ENCODE assay signal across 2 cellular contexts in genomic region chr19:28864577-28865042, GRCh38.
TF ChIP-seq lines count a peak whose summit lies in the region.

No MANE protein-coding gene starts in this region.

TF ChIP-seq in A549, 52 proteins besides CTCF, POLR2A, EP300 and RAD21 (continued from another document):
- no peak for TF ChIP-seq RNF2 (IDR thresholded peaks at IDR 0.05; ENCODE audit: borderline replicate concordance, low read depth)
- TF ChIP-seq JUN (IDR thresholded peaks at IDR 0.05): no peak
- TF ChIP-seq SMC3 (IDR thresholded peaks at IDR 0.05): no peak
- TF ChIP-seq, protein P1, sequence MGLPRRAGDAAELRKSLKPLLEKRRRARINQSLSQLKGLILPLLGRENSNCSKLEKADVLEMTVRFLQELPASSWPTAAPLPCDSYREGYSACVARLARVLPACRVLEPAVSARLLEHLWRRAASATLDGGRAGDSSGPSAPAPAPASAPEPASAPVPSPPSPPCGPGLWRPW (IDR thresholded peaks at IDR 0.05): no peak
- TF ChIP-seq, protein P2, sequence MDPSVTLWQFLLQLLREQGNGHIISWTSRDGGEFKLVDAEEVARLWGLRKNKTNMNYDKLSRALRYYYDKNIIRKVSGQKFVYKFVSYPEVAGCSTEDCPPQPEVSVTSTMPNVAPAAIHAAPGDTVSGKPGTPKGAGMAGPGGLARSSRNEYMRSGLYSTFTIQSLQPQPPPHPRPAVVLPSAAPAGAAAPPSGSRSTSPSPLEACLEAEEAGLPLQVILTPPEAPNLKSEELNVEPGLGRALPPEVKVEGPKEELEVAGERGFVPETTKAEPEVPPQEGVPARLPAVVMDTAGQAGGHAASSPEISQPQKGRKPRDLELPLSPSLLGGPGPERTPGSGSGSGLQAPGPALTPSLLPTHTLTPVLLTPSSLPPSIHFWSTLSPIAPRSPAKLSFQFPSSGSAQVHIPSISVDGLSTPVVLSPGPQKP (IDR thresholded peaks at IDR 0.05; ENCODE audit: low read depth, low read length): no peak
- no peak for TF ChIP-seq ZSCAN20 (CRISPR knock-in tag; IDR thresholded peaks at IDR 0.05)
- TF ChIP-seq FOSL2 (IDR thresholded peaks at IDR 0.05): no peak
- no peak for TF ChIP-seq FOSL2 (CRISPR knock-in tag; IDR thresholded peaks at IDR 0.05)
- TF ChIP-seq E2F6 (IDR thresholded peaks at IDR 0.05; ENCODE audit: borderline replicate concordance, low read depth): no peak
- TF ChIP-seq JUNB (IDR thresholded peaks at IDR 0.05): no peak
- no peak for TF ChIP-seq MYC (IDR thresholded peaks at IDR 0.05; ENCODE audit: borderline replicate concordance, low read length)

TF ChIP-seq in GM23338, 12 proteins besides CTCF, POLR2A, EP300 and RAD21 (continued from another document):
- TF ChIP-seq ZNF462 (CRISPR knock-in tag; IDR thresholded peaks at IDR 0.05): no peak
- no peak for TF ChIP-seq POLR2AphosphoS5 (IDR thresholded peaks at IDR 0.05; ENCODE audit: low read depth)
- TF ChIP-seq, protein P3, sequence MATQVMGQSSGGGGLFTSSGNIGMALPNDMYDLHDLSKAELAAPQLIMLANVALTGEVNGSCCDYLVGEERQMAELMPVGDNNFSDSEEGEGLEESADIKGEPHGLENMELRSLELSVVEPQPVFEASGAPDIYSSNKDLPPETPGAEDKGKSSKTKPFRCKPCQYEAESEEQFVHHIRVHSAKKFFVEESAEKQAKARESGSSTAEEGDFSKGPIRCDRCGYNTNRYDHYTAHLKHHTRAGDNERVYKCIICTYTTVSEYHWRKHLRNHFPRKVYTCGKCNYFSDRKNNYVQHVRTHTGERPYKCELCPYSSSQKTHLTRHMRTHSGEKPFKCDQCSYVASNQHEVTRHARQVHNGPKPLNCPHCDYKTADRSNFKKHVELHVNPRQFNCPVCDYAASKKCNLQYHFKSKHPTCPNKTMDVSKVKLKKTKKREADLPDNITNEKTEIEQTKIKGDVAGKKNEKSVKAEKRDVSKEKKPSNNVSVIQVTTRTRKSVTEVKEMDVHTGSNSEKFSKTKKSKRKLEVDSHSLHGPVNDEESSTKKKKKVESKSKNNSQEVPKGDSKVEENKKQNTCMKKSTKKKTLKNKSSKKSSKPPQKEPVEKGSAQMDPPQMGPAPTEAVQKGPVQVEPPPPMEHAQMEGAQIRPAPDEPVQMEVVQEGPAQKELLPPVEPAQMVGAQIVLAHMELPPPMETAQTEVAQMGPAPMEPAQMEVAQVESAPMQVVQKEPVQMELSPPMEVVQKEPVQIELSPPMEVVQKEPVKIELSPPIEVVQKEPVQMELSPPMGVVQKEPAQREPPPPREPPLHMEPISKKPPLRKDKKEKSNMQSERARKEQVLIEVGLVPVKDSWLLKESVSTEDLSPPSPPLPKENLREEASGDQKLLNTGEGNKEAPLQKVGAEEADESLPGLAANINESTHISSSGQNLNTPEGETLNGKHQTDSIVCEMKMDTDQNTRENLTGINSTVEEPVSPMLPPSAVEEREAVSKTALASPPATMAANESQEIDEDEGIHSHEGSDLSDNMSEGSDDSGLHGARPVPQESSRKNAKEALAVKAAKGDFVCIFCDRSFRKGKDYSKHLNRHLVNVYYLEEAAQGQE (IDR thresholded peaks at IDR 0.05; ENCODE audit: unreplicated experiment): no peak
- no peak for TF ChIP-seq EZH2 (IDR thresholded peaks at IDR 0.05; ENCODE audit: low read depth, unreplicated experiment)
- TF ChIP-seq ZNF114 (CRISPR knock-in tag; IDR thresholded peaks at IDR 0.05): no peak
- TF ChIP-seq ETS1 (IDR thresholded peaks at IDR 0.05): no peak
- TF ChIP-seq CREB1 (CRISPR knock-in tag; IDR thresholded peaks at IDR 0.05; ENCODE audit: low read depth): no peak
- TF ChIP-seq ZNF331 (CRISPR knock-in tag; IDR thresholded peaks at IDR 0.05; ENCODE audit: low read depth): no peak
- no peak for TF ChIP-seq STAT1 (IDR thresholded peaks at IDR 0.05; ENCODE audit: unreplicated experiment)
TF ChIP-seq in GM23338: peak in this region for 0.
